ENCODE assay signal across 19 cellular contexts in genomic region chr5:73344835-73345234, GRCh38.
DNase-seq lines count a peak whose midpoint lies in the region; FAIRE-seq and TF ChIP-seq lines count a peak whose summit lies in the region.
"Had no signal": no experiment of that assay in that cellular context is flagged by ENCODE, and none has a peak within 500 bp of the region (broad histone marks: within the 10 kb centered on the region; RNA-seq: fewer than 3 reads in every experiment).

No MANE protein-coding gene starts in this region.

- H3K4me1 ChIP-seq in astrocyte (ENCODE audit: insufficient read depth, low read length) = no peaks in the 10 kb centered on the region

- no peaks in the 10 kb centered on the region for H3K27me3 ChIP-seq in astrocyte (ENCODE audit: insufficient read depth, low read length)

- H3K9ac ChIP-seq in astrocyte (ENCODE audit: low read length) = no peak overlapping the region

- H3K4me2 ChIP-seq in astrocyte (ENCODE audit: low read length) = no peak overlapping the region

- peak; percentile 9 for FAIRE-seq in astrocyte (lab: Jason Lieb, UNC)
- FAIRE-seq: A204.1, D721Med, GM12892, GM19239 had no signal

- peaks cover 42% of the 10 kb centered on the region for H3K9me3 Mint-ChIP-seq in astrocyte (ENCODE audit: unreplicated experiment)

- no peak overlapping the region for H3K27ac Mint-ChIP-seq in astrocyte (ENCODE audit: unreplicated experiment)
- H3K27ac Mint-ChIP-seq: CD14-positive monocyte; CD8-positive, alpha-beta T cell had no signal

- peaks cover 5% of the 10 kb centered on the region for H3K36me3 Mint-ChIP-seq in astrocyte (ENCODE audit: low read depth, unreplicated experiment)
- H3K36me3 Mint-ChIP-seq: CD8-positive, alpha-beta T cell had no signal

- no peaks in the 10 kb centered on the region for H3K79me2 ChIP-seq in astrocyte (ENCODE audit: insufficient read depth, low read length)

- H4K20me1 ChIP-seq in astrocyte (ENCODE audit: insufficient read depth, low read length) = no peaks in the 10 kb centered on the region

- H2AFZ ChIP-seq in astrocyte (ENCODE audit: low read depth, low read length) = no peak overlapping the region

- no peaks in the 10 kb centered on the region for H3K4me1 Mint-ChIP-seq in astrocyte (ENCODE audit: low read depth, unreplicated experiment)

- no peak for TF ChIP-seq CTCF in astrocyte (IDR thresholded peaks at IDR 0.05; ENCODE audit: insufficient read depth, low read depth, low read length)

- TF ChIP-seq EP300 in Ishikawa (IDR thresholded peaks at IDR 0.05; ENCODE audit: borderline replicate concordance) = no peak

- H3K4me3 ChIP-seq in astrocyte (ENCODE audit: insufficient read depth, low read depth, low read length) = no peak overlapping the region

- no peak for TF ChIP-seq RAD21 in Ishikawa (IDR thresholded peaks at IDR 0.05; ENCODE audit: low read depth)

- DNase-seq in EH (ENCODE audit: low read depth) (peak; percentile 36), astrocyte (ENCODE audit: low read depth) (no peak), myocyte (ENCODE audit: low read depth) (peak; percentile 22), erythroblast (lab: John Stamatoyannopoulos, UW) (no peak), NCI-H128 (lab: John Stamatoyannopoulos, UW; ENCODE audit: unreplicated experiment) (no peak), NCI-H146 (lab: John Stamatoyannopoulos, UW) (no peak)
- DNase-seq: CD8-positive, alpha-beta T cell; COR-L47; DMS153; DMS79 treated with DMSO at 0.1 percent for 48 hours; GDM1; HCEC 1CT had no signal

- H3K36me3 ChIP-seq in astrocyte (ENCODE audit: insufficient read depth, low read length) = no peaks in the 10 kb centered on the region

- peaks cover 14% of the 10 kb centered on the region for H3K27me3 Mint-ChIP-seq in astrocyte (ENCODE audit: low read depth, unreplicated experiment)

- H3K4me3 Mint-ChIP-seq in astrocyte (ENCODE audit: unreplicated experiment) = no peak overlapping the region
- H3K4me3 Mint-ChIP-seq: CD8-positive, alpha-beta T cell had no signal

- no peak overlapping the region for H3K27ac ChIP-seq in astrocyte (ENCODE audit: low read depth, low read length)
- H3K27ac ChIP-seq: HL-60 had no signal

- TF ChIP-seq POLR2A in erythroblast (IDR thresholded peaks at IDR 0.05; ENCODE audit: low read length) = no peak

- H3K9me3 ChIP-seq in astrocyte (ENCODE audit: insufficient read depth, low read depth, low read length) = peaks cover 7% of the 10 kb centered on the region

TF ChIP-seq in Ishikawa, 13 proteins besides CTCF, POLR2A, EP300 and RAD21:
- TF ChIP-seq EGR1 (IDR thresholded peaks at IDR 0.05) (no peak), MAX (IDR thresholded peaks at IDR 0.05) (no peak), TAF1 (IDR thresholded peaks at IDR 0.05; ENCODE audit: low read depth) (no peak), CEBPB (IDR thresholded peaks at IDR 0.05) (no peak), REST (IDR thresholded peaks at IDR 0.05; ENCODE audit: low read depth) (peak; percentile 73), FOXM1 (IDR thresholded peaks at IDR 0.05; ENCODE audit: borderline replicate concordance, low read depth) (no peak)

Comparison
In these comparisons a context has a peak if more than half of its experiments do, and no peak if none do; other contexts are left out.
1. DNase-seq: peak in EH (single experiment) and myocyte (single experiment); none in astrocyte (single experiment), erythroblast (0 of 2), NCI-H128 (single experiment) and NCI-H146 (single experiment).